1 cellular context compared by ENCODE assay signal in genomic region chr9:107248714-107249113, GRCh38.
TF ChIP-seq lines count a peak whose summit lies in the region.

No MANE protein-coding gene starts in this region.

TF ChIP-seq in GM23338, 12 proteins besides CTCF, POLR2A, EP300 and RAD21 (continued from another document):
- TF ChIP-seq, protein P1, sequence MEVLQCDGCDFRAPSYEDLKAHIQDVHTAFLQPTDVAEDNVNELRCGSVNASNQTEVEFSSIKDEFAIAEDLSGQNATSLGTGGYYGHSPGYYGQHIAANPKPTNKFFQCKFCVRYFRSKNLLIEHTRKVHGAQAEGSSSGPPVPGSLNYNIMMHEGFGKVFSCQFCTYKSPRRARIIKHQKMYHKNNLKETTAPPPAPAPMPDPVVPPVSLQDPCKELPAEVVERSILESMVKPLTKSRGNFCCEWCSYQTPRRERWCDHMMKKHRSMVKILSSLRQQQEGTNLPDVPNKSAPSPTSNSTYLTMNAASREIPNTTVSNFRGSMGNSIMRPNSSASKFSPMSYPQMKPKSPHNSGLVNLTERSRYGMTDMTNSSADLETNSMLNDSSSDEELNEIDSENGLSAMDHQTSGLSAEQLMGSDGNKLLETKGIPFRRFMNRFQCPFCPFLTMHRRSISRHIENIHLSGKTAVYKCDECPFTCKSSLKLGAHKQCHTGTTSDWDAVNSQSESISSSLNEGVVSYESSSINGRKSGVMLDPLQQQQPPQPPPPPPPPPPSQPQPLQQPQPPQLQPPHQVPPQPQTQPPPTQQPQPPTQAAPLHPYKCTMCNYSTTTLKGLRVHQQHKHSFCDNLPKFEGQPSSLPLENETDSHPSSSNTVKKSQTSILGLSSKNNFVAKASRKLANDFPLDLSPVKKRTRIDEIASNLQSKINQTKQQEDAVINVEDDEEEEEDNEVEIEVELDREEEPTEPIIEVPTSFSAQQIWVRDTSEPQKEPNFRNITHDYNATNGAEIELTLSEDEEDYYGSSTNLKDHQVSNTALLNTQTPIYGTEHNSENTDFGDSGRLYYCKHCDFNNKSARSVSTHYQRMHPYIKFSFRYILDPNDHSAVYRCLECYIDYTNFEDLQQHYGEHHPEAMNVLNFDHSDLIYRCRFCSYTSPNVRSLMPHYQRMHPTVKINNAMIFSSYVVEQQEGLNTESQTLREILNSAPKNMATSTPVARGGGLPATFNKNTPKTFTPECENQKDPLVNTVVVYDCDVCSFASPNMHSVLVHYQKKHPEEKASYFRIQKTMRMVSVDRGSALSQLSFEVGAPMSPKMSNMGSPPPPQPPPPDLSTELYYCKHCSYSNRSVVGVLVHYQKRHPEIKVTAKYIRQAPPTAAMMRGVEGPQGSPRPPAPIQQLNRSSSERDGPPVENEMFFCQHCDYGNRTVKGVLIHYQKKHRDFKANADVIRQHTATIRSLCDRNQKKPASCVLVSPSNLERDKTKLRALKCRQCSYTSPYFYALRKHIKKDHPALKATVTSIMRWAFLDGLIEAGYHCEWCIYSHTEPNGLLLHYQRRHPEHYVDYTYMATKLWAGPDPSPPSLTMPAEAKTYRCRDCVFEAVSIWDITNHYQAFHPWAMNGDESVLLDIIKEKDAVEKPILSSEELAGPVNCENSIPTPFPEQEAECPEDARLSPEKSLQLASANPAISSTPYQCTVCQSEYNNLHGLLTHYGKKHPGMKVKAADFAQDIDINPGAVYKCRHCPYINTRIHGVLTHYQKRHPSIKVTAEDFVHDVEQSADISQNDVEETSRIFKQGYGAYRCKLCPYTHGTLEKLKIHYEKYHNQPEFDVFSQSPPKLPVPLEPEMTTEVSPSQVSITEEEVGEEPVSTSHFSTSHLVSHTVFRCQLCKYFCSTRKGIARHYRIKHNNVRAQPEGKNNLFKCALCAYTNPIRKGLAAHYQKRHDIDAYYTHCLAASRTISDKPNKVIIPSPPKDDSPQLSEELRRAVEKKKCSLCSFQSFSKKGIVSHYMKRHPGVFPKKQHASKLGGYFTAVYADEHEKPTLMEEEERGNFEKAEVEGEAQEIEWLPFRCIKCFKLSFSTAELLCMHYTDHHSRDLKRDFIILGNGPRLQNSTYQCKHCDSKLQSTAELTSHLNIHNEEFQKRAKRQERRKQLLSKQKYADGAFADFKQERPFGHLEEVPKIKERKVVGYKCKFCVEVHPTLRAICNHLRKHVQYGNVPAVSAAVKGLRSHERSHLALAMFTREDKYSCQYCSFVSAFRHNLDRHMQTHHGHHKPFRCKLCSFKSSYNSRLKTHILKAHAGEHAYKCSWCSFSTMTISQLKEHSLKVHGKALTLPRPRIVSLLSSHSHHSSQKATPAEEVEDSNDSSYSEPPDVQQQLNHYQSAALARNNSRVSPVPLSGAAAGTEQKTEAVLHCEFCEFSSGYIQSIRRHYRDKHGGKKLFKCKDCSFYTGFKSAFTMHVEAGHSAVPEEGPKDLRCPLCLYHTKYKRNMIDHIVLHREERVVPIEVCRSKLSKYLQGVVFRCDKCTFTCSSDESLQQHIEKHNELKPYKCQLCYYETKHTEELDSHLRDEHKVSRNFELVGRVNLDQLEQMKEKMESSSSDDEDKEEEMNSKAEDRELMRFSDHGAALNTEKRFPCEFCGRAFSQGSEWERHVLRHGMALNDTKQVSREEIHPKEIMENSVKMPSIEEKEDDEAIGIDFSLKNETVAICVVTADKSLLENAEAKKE (CRISPR knock-in tag; IDR thresholded peaks at IDR 0.05), result no peak
- TF ChIP-seq ETS1 (IDR thresholded peaks at IDR 0.05), result no peak
- TF ChIP-seq NANOG (IDR thresholded peaks at IDR 0.05; ENCODE audit: borderline replicate concordance), result no peak
- no peak for TF ChIP-seq ZNF114 (CRISPR knock-in tag; IDR thresholded peaks at IDR 0.05)
- no peak for TF ChIP-seq EZH2 (IDR thresholded peaks at IDR 0.05; ENCODE audit: low read depth, unreplicated experiment)
- no peak for TF ChIP-seq JUNB (IDR thresholded peaks at IDR 0.05; ENCODE audit: unreplicated experiment)
TF ChIP-seq in GM23338: peak in this region for 0.
